In genomic region chr11:68508425-68508824, GRCh38 we compare ENCODE assay signal across 21 cellular contexts. TPM values are rescaled to one million over a fixed set of nuclear protein-coding genes. Genes with fewer than 3 reads are reported as not detected.
DNase-seq lines count a peak whose midpoint lies in the region; ATAC-seq and TF ChIP-seq lines count a peak whose summit lies in the region.
"Had no signal": no experiment of that assay in that cellular context is flagged by ENCODE, and none has a peak within 500 bp of the region (broad histone marks: within the 10 kb centered on the region; RNA-seq: fewer than 3 reads in every experiment).

No MANE protein-coding gene starts in this region.

- peak; percentile 2 for DNase-seq in AG09309 (ENCODE audit: low read depth)
- DNase-seq in CD8-positive, alpha-beta T cell, result no peak
- peak; percentile 16 for DNase-seq in amniotic epithelial cell (ENCODE audit: low read depth)
- peak; percentile 50 for DNase-seq in iris pigment epithelial cell (ENCODE audit: low read depth)
- DNase-seq in C1 segment of cervical spinal cord (lab: John Stamatoyannopoulos, UW), result no peak
- DNase-seq in brain microvascular endothelial cell, result no peak
- no peak for DNase-seq in NCI-H1417 treated with DMSO at 0.1 percent for 48 hours (lab: John Stamatoyannopoulos, UW)
- DNase-seq: activated CD8-positive, alpha-beta memory T cell treated with anti-CD3 and anti-CD28 coated beads, Interleukin-2, amount 10 ng/mL, durations not matched to agents 7 days and 5 days; glutamatergic neuron; left colon; MG63; midbrain; NCI-H2171 treated with DMSO at 0.1 percent for 48 hours; stimulated activated CD4-positive, alpha-beta T cell treated with anti-CD3 and anti-CD28 coated beads, Interleukin-4, amount 100 ng/mL, for 24 hours; stimulated activated naive CD8-positive, alpha-beta T cell treated with anti-CD3 and anti-CD28 coated beads, Interleukin-15, amount 100 ng/mL, for 72 hours; SW 1271 had no signal

- in situ Hi-C loops in brain microvascular endothelial cell (cut with HindIII; ENCODE audit: low pct_ligation_motif_present, low sequenced_read_pairs), result no loop called here

- peaks cover 78% of the 10 kb centered on the region for H3K4me1 Mint-ChIP-seq in CD8-positive, alpha-beta T cell (ENCODE audit: low read depth)

- no peaks in the 10 kb centered on the region for H3K9me3 ChIP-seq in CD8-positive, alpha-beta T cell (ENCODE audit: low read length)
- H3K9me3 ChIP-seq: MG63, prostate gland had no signal

- H3K27me3 Mint-ChIP-seq in CD8-positive, alpha-beta T cell (ENCODE audit: low read depth), result no peaks in the 10 kb centered on the region
- H3K27me3 Mint-ChIP-seq: activated CD8-positive, alpha-beta memory T cell treated with anti-CD3 and anti-CD28 coated beads, Interleukin-2, amount 10 ng/mL, durations not matched to agents 7 days and 5 days; IgD-negative memory B cell; stimulated activated naive CD8-positive, alpha-beta T cell treated with anti-CD3 and anti-CD28 coated beads, Interleukin-15, amount 100 ng/mL, for 72 hours had no signal

- H3K27ac Mint-ChIP-seq in CD8-positive, alpha-beta T cell, result peak overlapping the region; percentile 3
- H3K27ac Mint-ChIP-seq: activated CD8-positive, alpha-beta memory T cell treated with anti-CD3 and anti-CD28 coated beads, Interleukin-2, amount 10 ng/mL, durations not matched to agents 7 days and 5 days; activated T-helper 2 cell treated with anti-CD3 and anti-CD28 coated beads, Interferon-gamma antibody, Interleukin-2, Interleukin-4, amounts not matched to agents 10 μg/mL and 5 μg/mL and 100 μg/mL, durations not matched to agents 14 hours and 24 hours and 36 hours had no signal

- H3K36me3 ChIP-seq in CD8-positive, alpha-beta T cell (ENCODE audit: insufficient read depth, low read length), result no peaks in the 10 kb centered on the region
- H3K36me3 ChIP-seq in brain microvascular endothelial cell (replicated peaks), result peaks cover 2% of the 10 kb centered on the region
- H3K36me3 ChIP-seq: prostate gland had no signal

- H3K4me1 ChIP-seq in CD8-positive, alpha-beta T cell (ENCODE audit: insufficient read depth, low read length), result peaks cover 38% of the 10 kb centered on the region

- no peaks in the 10 kb centered on the region for H3K27me3 ChIP-seq in CD8-positive, alpha-beta T cell (ENCODE audit: insufficient read depth, low read length)
- no peaks in the 10 kb centered on the region for H3K27me3 ChIP-seq in brain microvascular endothelial cell (replicated peaks)
- H3K27me3 ChIP-seq: MG63 had no signal

- H3K27ac ChIP-seq in CD8-positive, alpha-beta T cell (ENCODE audit: low read depth, low read length), result no peak overlapping the region
- H3K27ac ChIP-seq in brain microvascular endothelial cell, result no peak overlapping the region
- H3K27ac ChIP-seq: epithelial cell of prostate, prostate gland had no signal

- no peak for ATAC-seq in CD8-positive, alpha-beta T cell
- no peak for ATAC-seq in HG02970 (IDR thresholded peaks at IDR 0.05; ENCODE audit: low FRiP score, unreplicated experiment)
- ATAC-seq: activated CD8-positive, alpha-beta memory T cell treated with anti-CD3 and anti-CD28 coated beads, Interleukin-2, amount 10 ng/mL, durations not matched to agents 7 days and 5 days; left colon; stimulated activated naive CD8-positive, alpha-beta T cell treated with anti-CD3 and anti-CD28 coated beads, Interleukin-15, amount 100 ng/mL, for 72 hours had no signal

- H3K4me3 Mint-ChIP-seq in CD8-positive, alpha-beta T cell, result no peak overlapping the region
- H3K4me3 Mint-ChIP-seq: activated CD8-positive, alpha-beta memory T cell treated with anti-CD3 and anti-CD28 coated beads, Interleukin-2, amount 10 ng/mL, durations not matched to agents 7 days and 5 days; stimulated activated naive CD8-positive, alpha-beta T cell treated with anti-CD3 and anti-CD28 coated beads, Interleukin-15, amount 100 ng/mL, for 72 hours had no signal

- intact Hi-C loops in CD8-positive, alpha-beta T cell (cut with DNase I, micrococcal nuclease), result loop anchor here in 1 of 2 experiments (5.0 kb wide), 1 partner anchor 36 kb away; no protein-coding TSS in a partner anchor

- no peak for TF ChIP-seq CTCF in AG09309 (IDR thresholded peaks at IDR 0.05; ENCODE audit: control insufficient read depth, insufficient read depth, low read depth, low read length, missing control alignments)
- TF ChIP-seq CTCF in CD8-positive, alpha-beta T cell (IDR thresholded peaks at IDR 0.05), result no peak
- no peak for TF ChIP-seq CTCF in brain microvascular endothelial cell (IDR thresholded peaks at IDR 0.05; ENCODE audit: low read depth, low read length, missing control alignments)

- no peak overlapping the region for H3K4me3 ChIP-seq in AG09309 (ENCODE audit: control insufficient read depth, low read depth, low read length)
- H3K4me3 ChIP-seq in CD8-positive, alpha-beta T cell (ENCODE audit: low read depth, low read length), result no peak overlapping the region
- no peak overlapping the region for H3K4me3 ChIP-seq in brain microvascular endothelial cell (ENCODE audit: low read depth, low read length)
- H3K4me3 ChIP-seq: MG63, prostate gland had no signal

- POLR2A ChIA-PET in CD8-positive, alpha-beta T cell (lab: Charles Lee), result no interaction called here

- CTCF ChIA-PET in CD8-positive, alpha-beta T cell (lab: Charles Lee), result no interaction called here

- peaks cover 42% of the 10 kb centered on the region for H3K36me3 Mint-ChIP-seq in CD8-positive, alpha-beta T cell

- no peaks in the 10 kb centered on the region for H3K9me3 Mint-ChIP-seq in CD8-positive, alpha-beta T cell
- H3K9me3 Mint-ChIP-seq: activated T-helper 2 cell treated with anti-CD3 and anti-CD28 coated beads, Interferon-gamma antibody, Interleukin-2, Interleukin-4, amounts not matched to agents 10 μg/mL and 5 μg/mL and 100 μg/mL, durations not matched to agents 14 hours and 24 hours and 36 hours; IgD-negative memory B cell; stimulated activated naive CD8-positive, alpha-beta T cell treated with anti-CD3 and anti-CD28 coated beads, Interleukin-15, amount 100 ng/mL, for 72 hours had no signal

RNA-seq across cellular contexts. Expression of gene PPP6R3, which starts 47.9 kb away (rescaled TPM):
- total RNA-seq in CD8-positive, alpha-beta T cell, result 100 to 1,000 TPM; 113 to 114 TPM

Comparison
In these comparisons a context has a peak if more than half of its experiments do, and no peak if none do; other contexts are left out.
1. DNase-seq: peak in AG09309 (single experiment), amniotic epithelial cell (single experiment) and iris pigment epithelial cell (single experiment); none in CD8-positive, alpha-beta T cell (0 of 7), C1 segment of cervical spinal cord (0 of 14), brain microvascular endothelial cell (single experiment) and NCI-H1417 treated with DMSO at 0.1 percent for 48 hours (single experiment).